Comparison of ENCODE assay signal across 8 cellular contexts in genomic region chr18:45670281-45670962, GRCh38. TPM values are rescaled to one million over a fixed set of nuclear protein-coding genes. Genes with fewer than 3 reads are reported as not detected.
DNase-seq lines count a peak whose midpoint lies in the region; TF ChIP-seq lines count a peak whose summit lies in the region.

No MANE protein-coding gene starts in this region.

- H3K36me3 Mint-ChIP-seq in type B pancreatic cell, result no peaks in the 10 kb centered on the region

- H3K27ac ChIP-seq in thyroid gland, result no peak overlapping the region

- DNase-seq in EH (ENCODE audit: low read depth) (peak; percentile 57), iris pigment epithelial cell (ENCODE audit: low read depth) (peak; percentile 61), type B pancreatic cell (ENCODE audit: extremely low spot score, unreplicated experiment) (no peak), thyroid gland (no peak), head of caudate nucleus (no peak), T1000 (lab: John Stamatoyannopoulos, UW) (no peak)
- DNase-seq in Jurkat, Clone E6-1 (ENCODE audit: low read depth, low spot score), result peak; percentile 88
- peak; percentile 43 for DNase-seq in activated CD8-positive, alpha-beta memory T cell treated with anti-CD3 and anti-CD28 coated beads, Interleukin-2, amount 50 U/mL, for 4 hours

- peaks cover 3% of the 10 kb centered on the region for H3K27me3 Mint-ChIP-seq in type B pancreatic cell

- intact Hi-C loops in thyroid gland (cut with DNase I), result no loop called here
- intact Hi-C loops in head of caudate nucleus (cut with DNase I), result no loop called here

- H3K4me3 ChIP-seq in Jurkat, Clone E6-1 (ENCODE audit: low read length), result no peak overlapping the region
- H3K4me3 ChIP-seq in thyroid gland (replicated peaks in 1 of 3), result no peak overlapping the region

- H3K27me3 ChIP-seq in thyroid gland, result no peaks in the 10 kb centered on the region

- TF ChIP-seq CTCF in type B pancreatic cell (conservative IDR thresholded peaks at IDR 0.05) (no peak), thyroid gland (IDR thresholded peaks at IDR 0.05) (no peak)

- peaks cover 0 to 23% of the 10 kb centered on the region in 2 donors for H3K4me1 ChIP-seq in thyroid gland

- no peak overlapping the region for H3K27ac Mint-ChIP-seq in type B pancreatic cell

- peaks cover 15% of the 10 kb centered on the region for H3K4me1 Mint-ChIP-seq in type B pancreatic cell (ENCODE audit: unreplicated experiment)

- no peaks in the 10 kb centered on the region for H3K36me3 ChIP-seq in thyroid gland

- H3K9me3 ChIP-seq in thyroid gland, result no peaks in the 10 kb centered on the region

- no peak overlapping the region for H3K4me3 Mint-ChIP-seq in type B pancreatic cell

- 78 to 82% methylated on average over 14 of the region's 14 CpGs for WGBS in thyroid gland, 2 donors

- H3K9me3 Mint-ChIP-seq in type B pancreatic cell, result no peaks in the 10 kb centered on the region

- no peak for TF ChIP-seq POLR2A in thyroid gland (IDR thresholded peaks at IDR 0.05)

RNA-seq across cellular contexts. Expression of gene SLC14A1, which starts 53.6 kb away (rescaled TPM):
- polyA plus RNA-seq in Jurkat, Clone E6-1 (2012; ENCODE audit: insufficient read depth, insufficient read length), result 13.9 TPM
- total RNA-seq in type B pancreatic cell (ENCODE audit: low replicate concordance) (0.76 and 2.4 TPM in 2 replicates), thyroid gland (10 to 100 TPM in 3 of 4 donors, 1 to 10 TPM in 1; 6.2 to 22.9 (median 15.7) TPM)

RNA-seq across cellular contexts. Expression of gene SLC14A2, which starts 55.1 kb away (rescaled TPM):
- 0.25 TPM for polyA plus RNA-seq in Jurkat, Clone E6-1 (2012; ENCODE audit: insufficient read depth, insufficient read length)
- total RNA-seq in type B pancreatic cell (ENCODE audit: low replicate concordance), result 1.5 and 5.7 TPM in 2 replicates
- 1 to 10 TPM in 2 of 4 donors, under 1 TPM in 1, not detected in 1; 0.78 to 2.1 (median 2.1) TPM for total RNA-seq in thyroid gland

Comparison
In these comparisons a context has a peak if more than half of its experiments do, and no peak if none do; other contexts are left out.
1. DNase-seq: peak in EH (single experiment), Jurkat, Clone E6-1 (single experiment), activated CD8-positive, alpha-beta memory T cell treated with anti-CD3 and anti-CD28 coated beads, Interleukin-2, amount 50 U/mL, for 4 hours (single experiment) and iris pigment epithelial cell (single experiment); none in type B pancreatic cell (single experiment), thyroid gland (0 of 2), head of caudate nucleus (0 of 42) and T1000 (single experiment).